15 cellular contexts compared by ENCODE assay signal in the genomic region with DNA sequence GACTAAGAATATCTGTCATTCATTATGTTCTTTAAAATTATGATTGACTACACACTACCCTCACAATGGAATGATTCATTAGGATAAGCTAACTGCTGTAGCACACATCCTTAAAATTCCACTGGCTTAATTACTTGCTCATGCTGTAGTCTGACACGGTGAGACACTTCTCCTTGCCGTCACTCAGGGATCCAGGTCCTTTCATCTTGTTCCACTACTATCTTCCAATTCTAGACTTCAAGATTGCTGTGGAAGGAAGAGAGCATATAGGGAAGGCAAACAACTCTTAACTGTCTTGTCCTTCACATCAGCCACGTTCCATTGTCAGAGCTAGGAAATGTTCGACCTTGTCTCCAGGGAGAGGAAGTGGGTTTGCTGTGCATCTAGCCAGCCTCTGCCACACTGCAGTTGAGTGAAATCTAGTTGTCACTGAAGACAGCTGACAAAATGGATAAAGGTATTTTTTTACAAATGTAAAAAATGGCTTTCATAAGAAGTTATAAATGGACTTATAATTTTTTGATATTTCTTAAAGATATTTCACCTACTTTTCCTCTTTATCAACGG. TPM values are rescaled to one million over a fixed set of nuclear protein-coding genes. Genes with fewer than 3 reads are reported as not detected.
"Had no signal": no experiment of that assay in that cellular context is flagged by ENCODE, and none has a peak within 500 bp of the region (broad histone marks: within the 10 kb centered on the region; RNA-seq: fewer than 3 reads in every experiment).

No MANE protein-coding gene starts in this region.

- H3K9me3 ChIP-seq: colonic mucosa, gastroesophageal sphincter had no signal

- DNase-seq: activated CD4-positive, alpha-beta T cell treated with anti-CD3 and anti-CD28 coated beads for 4 hours; activated naive CD4-positive, alpha-beta T cell treated with Interleukin-2 at 50 U/mL for 16 hours; activated naive CD8-positive, alpha-beta T cell treated with anti-CD3 and anti-CD28 coated beads, Interleukin-2, amount 50 U/mL, for 24 hours; colonic mucosa; effector CD8-positive, alpha-beta T cell; hypothalamus; natural killer cell; stimulated activated CD4-positive, alpha-beta T cell treated with anti-CD3 and anti-CD28 coated beads, Interleukin-15, amount 100 ng/mL, for 24 hours; stimulated activated CD4-positive, alpha-beta T cell treated with anti-CD3 and anti-CD28 coated beads, Interleukin-4, amount 100 ng/mL, for 4 hours; T1000; WERI-Rb-1 had no signal

- H3K27ac ChIP-seq: colonic mucosa, epithelial cell of prostate, gastroesophageal sphincter, WERI-Rb-1 had no signal

- H3K36me3 Mint-ChIP-seq: natural killer cell had no signal

- H3K4me3 Mint-ChIP-seq: activated naive CD8-positive, alpha-beta T cell treated with anti-CD3 and anti-CD28 coated beads, Interleukin-2, amount 50 U/mL, for 24 hours; activated T-helper 1 cell treated with anti-CD3 and anti-CD28 coated beads, Interleukin-12 subunit alpha, Interleukin-12 subunit beta, Interleukin-2, Interleukin-4 antibody, amounts not matched to agents 30 ng/mL and 10 ng/mL and 1 ng/mL, durations not matched to agents 14 hours and 24 hours and 36 hours; natural killer cell had no signal

- H3K36me3 ChIP-seq: colonic mucosa, gastroesophageal sphincter, WERI-Rb-1 had no signal

- ATAC-seq: activated naive CD8-positive, alpha-beta T cell treated with anti-CD3 and anti-CD28 coated beads, Interleukin-2, amount 50 U/mL, for 24 hours; gastroesophageal sphincter; natural killer cell had no signal

- H3K9me3 Mint-ChIP-seq: activated naive CD8-positive, alpha-beta T cell treated with anti-CD3 and anti-CD28 coated beads, Interleukin-2, amount 50 U/mL, for 24 hours; activated T-helper 1 cell treated with anti-CD3 and anti-CD28 coated beads, Interleukin-12 subunit alpha, Interleukin-12 subunit beta, Interleukin-2, Interleukin-4 antibody, amounts not matched to agents 30 ng/mL and 10 ng/mL and 1 ng/mL, durations not matched to agents 14 hours and 24 hours and 36 hours had no signal

- H3K4me1 ChIP-seq: colonic mucosa, gastroesophageal sphincter had no signal

- H3K4me1 Mint-ChIP-seq: activated naive CD8-positive, alpha-beta T cell treated with anti-CD3 and anti-CD28 coated beads, Interleukin-2, amount 50 U/mL, for 24 hours; natural killer cell had no signal

- H3K27me3 ChIP-seq: colonic mucosa, gastroesophageal sphincter had no signal

- H3K4me3 ChIP-seq: colonic mucosa, gastroesophageal sphincter, lung had no signal

- H3K27ac Mint-ChIP-seq: activated naive CD8-positive, alpha-beta T cell treated with anti-CD3 and anti-CD28 coated beads, Interleukin-2, amount 50 U/mL, for 24 hours; activated T-helper 1 cell treated with anti-CD3 and anti-CD28 coated beads, Interleukin-12 subunit alpha, Interleukin-12 subunit beta, Interleukin-2, Interleukin-4 antibody, amounts not matched to agents 30 ng/mL and 10 ng/mL and 1 ng/mL, durations not matched to agents 14 hours and 24 hours and 36 hours; natural killer cell had no signal

- H3K27me3 Mint-ChIP-seq: activated naive CD8-positive, alpha-beta T cell treated with anti-CD3 and anti-CD28 coated beads, Interleukin-2, amount 50 U/mL, for 24 hours had no signal

RNA-seq across cellular contexts. Expression of a gene that starts 30.1 kb away (rescaled TPM):
- total RNA-seq: activated T-helper 1 cell treated with anti-CD3 and anti-CD28 coated beads, Interleukin-12 subunit alpha, Interleukin-12 subunit beta, Interleukin-2, Interleukin-4 antibody, amounts not matched to agents 30 ng/mL and 10 ng/mL and 1 ng/mL, durations not matched to agents 14 hours and 24 hours and 36 hours; natural killer cell had no signal
